In genomic region chr4:113411496-113411938, GRCh38 we compare ENCODE assay signal across 11 cellular contexts.
DNase-seq lines count a peak whose midpoint lies in the region; ATAC-seq, FAIRE-seq and TF ChIP-seq lines count a peak whose summit lies in the region.
"Had no signal": no experiment of that assay in that cellular context is flagged by ENCODE, and none has a peak within 500 bp of the region (broad histone marks: within the 10 kb centered on the region; RNA-seq: fewer than 3 reads in every experiment).

No MANE protein-coding gene starts in this region.

- FAIRE-seq in H54 (lab: Jason Lieb, UNC) = no peak

- WGBS in esophagus muscularis mucosa = 52% methylated on average over 4 of the region's 4 CpGs

- H3K36me3 ChIP-seq in esophagus muscularis mucosa = no peaks in the 10 kb centered on the region
- H3K36me3 ChIP-seq: tibial nerve had no signal

- intact Hi-C loops in esophagus muscularis mucosa (cut with DNase I) = no loop called here

- no peaks in the 10 kb centered on the region for H3K27me3 ChIP-seq in AG04450 (ENCODE audit: control insufficient read depth, insufficient read depth, low read length)
- H3K27me3 ChIP-seq in esophagus muscularis mucosa = no peaks in the 10 kb centered on the region
- H3K27me3 ChIP-seq: tibial nerve had no signal

- DNase-seq in AG04450 (ENCODE audit: low read depth, low spot score) (peak; percentile 87), HFF-Myc (ENCODE audit: extremely low read depth, low read depth) (peak; percentile 39), astrocyte of the hippocampus (ENCODE audit: low read depth, low spot score) (peak; percentile 85), kidney tubule cell (ENCODE audit: low spot score) (peak; percentile 88), H54 (ENCODE audit: insufficient read length, low spot score) (no peak), esophagus muscularis mucosa (ENCODE audit: extremely low spot score) (no peak)
- DNase-seq in activated CD4-positive, alpha-beta T cell treated with anti-CD3 and anti-CD28 coated beads, Interleukin-2, amount 50 U/mL, for 4 hours = no peak
- DNase-seq: NCI-H524 treated with DMSO at 0.1 percent for 48 hours had no signal

- TF ChIP-seq CTCF in AG04450 (IDR thresholded peaks at IDR 0.05; ENCODE audit: low read depth, low read length) = peak; percentile 23
- no peak for TF ChIP-seq CTCF in HFF-Myc (IDR thresholded peaks at IDR 0.05; ENCODE audit: low read depth, low read length, missing control alignments)
- TF ChIP-seq CTCF in esophagus muscularis mucosa (IDR thresholded peaks at IDR 0.05) = no peak

- TF ChIP-seq EP300 in esophagus muscularis mucosa (IDR thresholded peaks at IDR 0.05) = no peak

- ATAC-seq in GM21529 (IDR thresholded peaks at IDR 0.05; ENCODE audit: unreplicated experiment) = no peak
- ATAC-seq: mucosa of descending colon had no signal

- CTCF ChIA-PET in AG04450 (lab: Charles Lee) = interaction anchor here (0.9 to 1.6 kb wide), 3 partner anchors 16 to 136 kb away, joined by 3 to 4 read pairs (median 4); no protein-coding TSS in a partner anchor

- H3K9me3 ChIP-seq in AG04450 (ENCODE audit: control insufficient read depth, insufficient read depth, low read length) = no peaks in the 10 kb centered on the region
- H3K9me3 ChIP-seq in esophagus muscularis mucosa = no peaks in the 10 kb centered on the region
- H3K9me3 ChIP-seq: mucosa of descending colon had no signal

- no peak overlapping the region for H3K4me3 ChIP-seq in AG04450 (ENCODE audit: low read depth, low read length)
- H3K4me3 ChIP-seq in HFF-Myc (replicated peaks; ENCODE audit: low read depth, low read length) = no peak overlapping the region
- H3K4me3 ChIP-seq in esophagus muscularis mucosa = no peak overlapping the region
- H3K4me3 ChIP-seq: mucosa of descending colon, tibial nerve had no signal

- POLR2A ChIA-PET in AG04450 (lab: Yijun Ruan, JAX) = no interaction called here

- H3K27ac ChIP-seq in AG04450 (ENCODE audit: low read depth, low read length) (no peak overlapping the region), esophagus muscularis mucosa (replicated peaks in 1 of 4) (no peak overlapping the region)
- H3K27ac ChIP-seq: tibial nerve had no signal

- TF ChIP-seq POLR2A in H54 (IDR thresholded peaks at IDR 0.05; ENCODE audit: low read depth, low read length) (no peak), esophagus muscularis mucosa (IDR thresholded peaks at IDR 0.05; ENCODE audit: low read depth) (no peak)

- H3K4me1 ChIP-seq in esophagus muscularis mucosa = peaks cover 0 to 5% (median 0%) of the 10 kb centered on the region in 4 donors
- H3K4me1 ChIP-seq: tibial nerve had no signal

Comparison
In these comparisons a context has a peak if more than half of its experiments do, and no peak if none do; other contexts are left out.
1. DNase-seq: peak in AG04450 (single experiment), HFF-Myc (single experiment), astrocyte of the hippocampus (single experiment) and kidney tubule cell (single experiment); none in H54 (single experiment), activated CD4-positive, alpha-beta T cell treated with anti-CD3 and anti-CD28 coated beads, Interleukin-2, amount 50 U/mL, for 4 hours (0 of 2) and esophagus muscularis mucosa (single experiment).